ENCODE assay signal across 29 cellular contexts in genomic region chr2:13745324-13745723, GRCh38.
DNase-seq lines count a peak whose midpoint lies in the region; ATAC-seq, FAIRE-seq and TF ChIP-seq lines count a peak whose summit lies in the region.
"Had no signal": no experiment of that assay in that cellular context is flagged by ENCODE, and none has a peak within 500 bp of the region (broad histone marks: within the 10 kb centered on the region; RNA-seq: fewer than 3 reads in every experiment).

No MANE protein-coding gene starts in this region.

- ATAC-seq in HG03095 (IDR thresholded peaks at IDR 0.05; ENCODE audit: unreplicated experiment) (no peak), T-cell (replicated peaks in 1 of 4) (no peak)
- ATAC-seq: activated T-helper 17 cell treated with anti-CD3 and anti-CD28 coated beads, Interleukin-2, amount 50 U/mL, for 72 hours; CD8-positive, alpha-beta T cell; Right ventricle myocardium inferior; stimulated activated naive B cell treated with anti-CD40 and anti-IgM and Interleukin-4, amounts not matched to agents 10 μg/mL and 1 μg/mL and 100 μg/mL, for 72 hours had no signal

- H3K27me3 ChIP-seq in H7 (ENCODE audit: control insufficient read depth, insufficient read depth, low read length) = no peaks in the 10 kb centered on the region
- no peaks in the 10 kb centered on the region for H3K27me3 ChIP-seq in NT2/D1 (ENCODE audit: insufficient read depth, insufficient read length)
- no peaks in the 10 kb centered on the region for H3K27me3 ChIP-seq in H1 (replicated peaks in 1 of 4; ENCODE audit: control insufficient read depth in 3 of 4, extremely low read depth in 1 of 4, insufficient read depth in 3 of 4, low read length in 3 of 4)
- no peaks in the 10 kb centered on the region for H3K27me3 ChIP-seq in neuronal stem cell (ENCODE audit: control insufficient read depth in 3 of 3, insufficient read depth in 3 of 3, low read depth in 1 of 3, low read length in 3 of 3)
- H3K27me3 ChIP-seq: esophagus muscularis mucosa had no signal

- H3K4me1 Mint-ChIP-seq in T-cell = no peaks in the 10 kb centered on the region
- H3K4me1 Mint-ChIP-seq: activated naive CD8-positive, alpha-beta T cell treated with anti-CD3 and anti-CD28 coated beads, Interleukin-2, amount 10 ng/mL, durations not matched to agents 7 days and 5 days; activated T-helper 17 cell treated with anti-CD3 and anti-CD28 coated beads, Interleukin-2, amount 50 U/mL, for 72 hours; brain; stimulated activated naive B cell treated with anti-CD40 and anti-IgM and Interleukin-4, amounts not matched to agents 10 μg/mL and 1 μg/mL and 100 μg/mL, for 72 hours had no signal

- H3K18ac ChIP-seq in H1 (ENCODE audit: extremely low read depth, low read length) (no peak overlapping the region), neuronal stem cell (ENCODE audit: low read length) (peak overlapping the region; percentile 28)

- no peaks in the 10 kb centered on the region for H3K36me3 ChIP-seq in H7 (replicated peaks; ENCODE audit: control insufficient read depth, insufficient read depth, low read length)
- no peaks in the 10 kb centered on the region for H3K36me3 ChIP-seq in NT2/D1 (ENCODE audit: insufficient read depth, insufficient read length, low read length)
- peaks cover 0 to 2% (median 0%) of the 10 kb centered on the region in 4 experiments; a peak in 1 of 8 replicates for H3K36me3 ChIP-seq in H1 (ENCODE audit: control insufficient read depth in 2 of 4, insufficient read depth in 4 of 4, low read length in 3 of 4)
- no peaks in the 10 kb centered on the region for H3K36me3 ChIP-seq in neuronal stem cell (replicated peaks in 1 of 2; ENCODE audit: control insufficient read depth in 2 of 2, insufficient read depth in 2 of 2, low read length in 2 of 2)
- H3K36me3 ChIP-seq: esophagus muscularis mucosa had no signal

- no peak overlapping the region for H2BK15ac ChIP-seq in H1 (ENCODE audit: low read length)
- H2BK15ac ChIP-seq in neuronal stem cell (ENCODE audit: low read length) = no peak overlapping the region

- no peaks in the 10 kb centered on the region for H3K79me2 ChIP-seq in H1 (ENCODE audit: control insufficient read depth in 1 of 2, insufficient read depth in 2 of 2, low read length in 2 of 2)

- H3K27ac Mint-ChIP-seq in T-cell = no peak overlapping the region
- H3K27ac Mint-ChIP-seq: activated naive CD8-positive, alpha-beta T cell treated with anti-CD3 and anti-CD28 coated beads, Interleukin-2, amount 10 ng/mL, durations not matched to agents 7 days and 5 days; activated T-helper 17 cell treated with anti-CD3 and anti-CD28 coated beads, Interleukin-2, amount 50 U/mL, for 72 hours; brain; CD8-positive, alpha-beta T cell; stimulated activated naive B cell treated with anti-CD40 and anti-IgM and Interleukin-4, amounts not matched to agents 10 μg/mL and 1 μg/mL and 100 μg/mL, for 72 hours had no signal

- DNase-seq in H7 (peak; percentile 2), NT2/D1 (ENCODE audit: low read depth, low spot score) (peak; percentile 40), H1 (ENCODE audit: low read depth in 1 of 2, low spot score in 2 of 2) (peak in 1 of 2 experiments; percentile 47), neuronal stem cell (ENCODE audit: low spot score) (no peak), SW 1271 (lab: John Stamatoyannopoulos, UW) (no peak), T-cell (no peak)
- DNase-seq: activated CD4-positive, alpha-beta T cell treated with anti-CD3 and anti-CD28 coated beads, Interleukin-2, amount 50 U/mL, for 1 hour; activated CD8-positive, alpha-beta memory T cell treated with anti-CD3 and anti-CD28 coated beads, Interleukin-2, amount 50 U/mL, for 4 hours; activated naive CD8-positive, alpha-beta T cell treated with anti-CD3 and anti-CD28 coated beads, Interleukin-2, amount 10 ng/mL, durations not matched to agents 7 days and 5 days; CD8-positive, alpha-beta T cell; DMS79 treated with DMSO at 0.1 percent for 48 hours; effector CD8-positive, alpha-beta T cell; GOT3; hippocampal formation; KBM-7; MV-4-11; NCI-H1694; NCI-H526 treated with DMSO at 0.1 percent for 48 hours; stimulated activated CD4-positive, alpha-beta T cell treated with anti-CD3 and anti-CD28 coated beads, Interleukin-2, amount 100 ng/mL, for 24 hours; stimulated activated naive B cell treated with anti-CD40 and anti-IgM and Interleukin-4, amounts not matched to agents 10 μg/mL and 1 μg/mL and 100 μg/mL, for 72 hours had no signal

- H3K4me3 ChIP-seq in H7 (ENCODE audit: insufficient read depth, low read depth, low read length) = no peak overlapping the region
- no peak overlapping the region for H3K4me3 ChIP-seq in NT2/D1 (ENCODE audit: insufficient read length, low read depth)
- H3K4me3 ChIP-seq in H1 (ENCODE audit: extremely low read depth in 1 of 4, insufficient read depth in 2 of 4, low read depth in 3 of 4, low read length in 4 of 4) = no peak overlapping the region
- no peak overlapping the region for H3K4me3 ChIP-seq in neuronal stem cell (ENCODE audit: low read length in 2 of 2)
- H3K4me3 ChIP-seq: esophagus muscularis mucosa, lung, skin epidermis had no signal

- H3K4me1 ChIP-seq in NT2/D1 (ENCODE audit: insufficient read depth, insufficient read length) = no peaks in the 10 kb centered on the region
- H3K4me1 ChIP-seq in H1 (replicated peaks in 1 of 4; ENCODE audit: control insufficient read depth in 3 of 4, insufficient read depth in 4 of 4, low read length in 3 of 4) = peaks cover 0 to 9% (median 5%) of the 10 kb centered on the region in 4 experiments; a peak in 4 of 7 replicates
- peaks cover 0 to 2% of the 10 kb centered on the region in 2 donors for H3K4me1 ChIP-seq in neuronal stem cell (ENCODE audit: control insufficient read depth in 2 of 2, insufficient read depth in 1 of 2, low read depth in 1 of 2, low read length in 2 of 2)
- H3K4me1 ChIP-seq: esophagus muscularis mucosa had no signal

- H3K79me1 ChIP-seq in H1 (ENCODE audit: low read depth, low read length) (no peaks in the 10 kb centered on the region), neuronal stem cell (ENCODE audit: low read depth, low read length) (no peaks in the 10 kb centered on the region)

- H3K9ac ChIP-seq in NT2/D1 (ENCODE audit: insufficient read length, low read depth) = no peak overlapping the region
- no peak overlapping the region for H3K9ac ChIP-seq in H1 (replicated peaks in 1 of 4; ENCODE audit: extremely low read depth in 1 of 4, low read depth in 3 of 4, low read length in 3 of 4)
- H3K9ac ChIP-seq in neuronal stem cell (ENCODE audit: low read depth, low read length, poor library complexity) = no peak overlapping the region

- peaks cover 14 to 21% (median 20%) of the 10 kb centered on the region in 3 donors for H3K9me3 Mint-ChIP-seq in T-cell

- H3K23me2 ChIP-seq in H1 (ENCODE audit: low read depth, low read length) = no peaks in the 10 kb centered on the region

- no peak overlapping the region for H2BK20ac ChIP-seq in H1 (ENCODE audit: low read length)

- H3K14ac ChIP-seq in H1 (ENCODE audit: insufficient read length) (no peak overlapping the region), neuronal stem cell (ENCODE audit: low read length) (no peak overlapping the region)

- CTCF ChIA-PET in H1 (lab: Charles Lee; ENCODE audit: partially characterized antibody) = interaction anchor here (1.1 kb wide), 1 partner anchor 8 kb away, joined by 4 read pairs; no protein-coding TSS in a partner anchor
- CTCF ChIA-PET in T-cell (lab: Charles Lee) = no interaction called here

- no peak overlapping the region; the same call in 1 of the 2 replicates for H3K27ac ChIP-seq in H1 (ENCODE audit: low read depth, low read length)
- no peak overlapping the region for H3K27ac ChIP-seq in neuronal stem cell (replicated peaks; ENCODE audit: low read length)
- H3K27ac ChIP-seq: esophagus muscularis mucosa, skin epidermis had no signal

- H2AK5ac ChIP-seq in H1 (ENCODE audit: low read depth, low read length) (no peak overlapping the region), neuronal stem cell (ENCODE audit: low read depth, low read length) (no peak overlapping the region)

- peak overlapping the region; percentile 57; the same call in 1 of the 2 replicates for H4K8ac ChIP-seq in H1 (ENCODE audit: extremely low read depth, insufficient read depth, low read length)
- no peak overlapping the region for H4K8ac ChIP-seq in neuronal stem cell (ENCODE audit: low read depth, low read length)

- H2AFZ ChIP-seq in H1 (ENCODE audit: low read length) (peak overlapping the region; percentile 97), neuronal stem cell (ENCODE audit: low read length) (peak overlapping the region; percentile 69)

- FAIRE-seq in H1 (lab: Jason Lieb, UNC) = no peak
- FAIRE-seq: frontal cortex, keratinocyte had no signal

- no peak overlapping the region for H2BK12ac ChIP-seq in H1 (ENCODE audit: low read depth, low read length)
- no peak overlapping the region for H2BK12ac ChIP-seq in neuronal stem cell (ENCODE audit: low read length)

- H4K5ac ChIP-seq in H1 (ENCODE audit: insufficient read length, low read depth, low read length) = no peak overlapping the region

- peak in 1 of 2 experiments; percentile 31; a peak in 2 of 4 replicates for TF ChIP-seq RAD21 in H1 (IDR thresholded peaks at IDR 0.05 in 1 of 2, conservative IDR thresholded peaks at IDR 0.05 in 1 of 2; ENCODE audit: low read depth in 2 of 2, low read length in 2 of 2)

- H3K9me3 ChIP-seq in NT2/D1 (ENCODE audit: insufficient read depth, low read length) (peaks cover 28% of the 10 kb centered on the region; the same call in 1 of the 2 replicates), H1 (ENCODE audit: insufficient read depth in 2 of 2, low read depth in 1 of 2, low read length in 1 of 2) (peaks cover 10 to 15% of the 10 kb centered on the region in 2 experiments), neuronal stem cell (replicated peaks in 1 of 2; ENCODE audit: control insufficient read depth in 2 of 2, insufficient read depth in 1 of 2, low read depth in 1 of 2, low read length in 2 of 2) (peaks cover 0 to 2% of the 10 kb centered on the region in 2 donors)

- H4K91ac ChIP-seq in H1 (replicated peaks; ENCODE audit: insufficient read length, low read length) = no peak overlapping the region
- no peak overlapping the region for H4K91ac ChIP-seq in neuronal stem cell (ENCODE audit: low read depth, low read length, poor library complexity)

- POLR2A ChIA-PET in H1 (lab: Charles Lee; ENCODE audit: partially characterized antibody) = no interaction called here
- POLR2A ChIA-PET in T-cell (lab: Charles Lee) = no interaction called here

- H2BK120ac ChIP-seq in H1 (replicated peaks; ENCODE audit: low read depth, low read length) = no peak overlapping the region
- no peak overlapping the region for H2BK120ac ChIP-seq in neuronal stem cell (ENCODE audit: low read depth, low read length)

- no peaks in the 10 kb centered on the region for H4K20me1 ChIP-seq in H1 (replicated peaks in 1 of 2; ENCODE audit: control insufficient read depth in 1 of 2, insufficient read depth in 2 of 2, low read length in 2 of 2)

- H3K4ac ChIP-seq in H1 (replicated peaks; ENCODE audit: insufficient read length, low read depth, low read length) (no peak overlapping the region), neuronal stem cell (ENCODE audit: low read length) (no peak overlapping the region)

- 56% methylated on average over 4 of the region's 4 CpGs; no CpG with 5 or more reads in 1 of the 2 experiments for WGBS in H1 (ENCODE audit: extremely low coverage in 1 of 2, insufficient coverage in 1 of 2, insufficient read length in 1 of 2, insufficient replicate concordance in 2 of 2, low coverage in 1 of 2, low lambda C conversion rate in 2 of 2, missing lambda C conversion rate in 1 of 2), 2 experiments
- no CpG with 5 or more reads among the region's 4 CpGs for WGBS in neuronal stem cell (ENCODE audit: extremely low coverage in 2 of 2, insufficient read length in 2 of 2, insufficient replicate concordance in 1 of 2), 2 donors

- no peak overlapping the region for H3K23ac ChIP-seq in H1 (ENCODE audit: insufficient read length)
- no peak overlapping the region for H3K23ac ChIP-seq in neuronal stem cell (ENCODE audit: low read depth, low read length, poor library complexity)

- H3K27me3 Mint-ChIP-seq in T-cell = no peaks in the 10 kb centered on the region
- H3K27me3 Mint-ChIP-seq: activated naive CD8-positive, alpha-beta T cell treated with anti-CD3 and anti-CD28 coated beads, Interleukin-2, amount 10 ng/mL, durations not matched to agents 7 days and 5 days; activated T-helper 17 cell treated with anti-CD3 and anti-CD28 coated beads, Interleukin-2, amount 50 U/mL, for 72 hours; stimulated activated naive B cell treated with anti-CD40 and anti-IgM and Interleukin-4, amounts not matched to agents 10 μg/mL and 1 μg/mL and 100 μg/mL, for 72 hours had no signal

- TF ChIP-seq POLR2A in H1 (IDR thresholded peaks at IDR 0.05; ENCODE audit: control extremely low read depth in 1 of 2, low read depth in 2 of 2, low read length in 2 of 2) = no peak

- peak overlapping the region; percentile 8 to 24; a peak in 1 of 4 replicates for H3K4me2 ChIP-seq in H1 (ENCODE audit: insufficient read depth in 1 of 2, low read depth in 2 of 2, low read length in 2 of 2)
- no peak overlapping the region for H3K4me2 ChIP-seq in neuronal stem cell (ENCODE audit: insufficient read depth, low read length, poor library complexity, severe bottlenecking)

- TF ChIP-seq EP300 in H1 (IDR thresholded peaks at IDR 0.05; ENCODE audit: borderline replicate concordance in 1 of 2, low read depth in 2 of 2, low read length in 2 of 2) = no peak

- TF ChIP-seq CTCF in H1 (IDR thresholded peaks at IDR 0.05; ENCODE audit: control extremely low read depth in 1 of 3, insufficient read depth in 1 of 3, low read depth in 1 of 3, low read length in 3 of 3) = peak in 1 of 3 experiments; percentile 22; a peak in 1 of 4 replicates

- H3K56ac ChIP-seq in H1 (replicated peaks; ENCODE audit: insufficient read length, low read depth, low read length) = no peak overlapping the region

- no peak overlapping the region for H3K4me3 Mint-ChIP-seq in T-cell
- H3K4me3 Mint-ChIP-seq: activated naive CD8-positive, alpha-beta T cell treated with anti-CD3 and anti-CD28 coated beads, Interleukin-2, amount 10 ng/mL, durations not matched to agents 7 days and 5 days; activated T-helper 17 cell treated with anti-CD3 and anti-CD28 coated beads, Interleukin-2, amount 50 U/mL, for 72 hours; brain; CD8-positive, alpha-beta T cell; stimulated activated naive B cell treated with anti-CD40 and anti-IgM and Interleukin-4, amounts not matched to agents 10 μg/mL and 1 μg/mL and 100 μg/mL, for 72 hours had no signal

- H2BK5ac ChIP-seq in H1 (ENCODE audit: low read depth, low read length) = peak overlapping the region; percentile 20; the same call in 1 of the 2 replicates
- no peak overlapping the region for H2BK5ac ChIP-seq in neuronal stem cell (ENCODE audit: low read length)

- H3K36me3 Mint-ChIP-seq in T-cell = no peaks in the 10 kb centered on the region
- H3K36me3 Mint-ChIP-seq: activated naive CD8-positive, alpha-beta T cell treated with anti-CD3 and anti-CD28 coated beads, Interleukin-2, amount 10 ng/mL, durations not matched to agents 7 days and 5 days; brain; CD8-positive, alpha-beta T cell; stimulated activated naive B cell treated with anti-CD40 and anti-IgM and Interleukin-4, amounts not matched to agents 10 μg/mL and 1 μg/mL and 100 μg/mL, for 72 hours had no signal

Comparison
In these comparisons a context has a peak if more than half of its experiments do, and no peak if none do; other contexts are left out.
1. DNase-seq: peak in H7 (single experiment) and NT2/D1 (single experiment); none in neuronal stem cell (single experiment), SW 1271 (0 of 2) and T-cell (0 of 34).